20 cellular contexts compared by ENCODE assay signal in the genomic region with DNA sequence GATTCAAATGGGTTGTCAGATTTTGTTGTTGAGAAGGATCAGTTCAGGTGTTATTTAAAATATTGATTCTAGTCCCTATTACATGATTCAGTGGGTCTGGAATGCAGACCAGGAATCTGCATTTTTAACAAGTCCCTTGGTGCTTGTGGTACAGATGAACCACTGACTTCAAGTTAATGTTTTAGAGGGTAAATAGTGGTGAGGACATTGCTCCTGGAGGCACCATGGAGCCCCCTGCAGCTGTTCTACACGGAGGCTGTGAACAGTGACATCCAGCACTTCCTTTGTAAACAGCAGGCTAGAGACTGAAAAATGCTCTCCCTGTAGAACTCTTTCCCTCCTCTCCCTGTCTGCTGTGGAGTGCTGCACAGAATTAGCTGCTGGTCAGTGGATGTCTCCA. TPM values are rescaled to one million over a fixed set of nuclear protein-coding genes. Genes with fewer than 3 reads are reported as not detected.
DNase-seq lines count a peak whose midpoint lies in the region; ATAC-seq and TF ChIP-seq lines count a peak whose summit lies in the region.
"Had no signal": no experiment of that assay in that cellular context is flagged by ENCODE, and none has a peak within 500 bp of the region (broad histone marks: within the 10 kb centered on the region; RNA-seq: fewer than 3 reads in every experiment).

No MANE protein-coding gene starts in this region.

- no peak overlapping the region for H2BK120ac ChIP-seq in mesenchymal stem cell (ENCODE audit: low read depth, low read length)

- H3K36me3 ChIP-seq in HUES48 (ENCODE audit: control insufficient read depth, insufficient read depth, low read length) (no peaks in the 10 kb centered on the region), mesenchymal stem cell (ENCODE audit: control insufficient read depth in 1 of 2, insufficient read depth in 2 of 2, low read depth in 1 of 2, low read length in 2 of 2) (no peaks in the 10 kb centered on the region)
- H3K36me3 ChIP-seq: colonic mucosa, neutrophil, tibial nerve had no signal

- no peaks in the 10 kb centered on the region for H3K27me3 ChIP-seq in HUES48 (ENCODE audit: control insufficient read depth, insufficient read depth, low read length)
- H3K27me3 ChIP-seq in mesenchymal stem cell (ENCODE audit: control insufficient read depth in 1 of 2, insufficient read depth in 1 of 2, low read length in 2 of 2), result no peaks in the 10 kb centered on the region
- H3K27me3 ChIP-seq: colonic mucosa, neutrophil, SJSA1, tibial nerve had no signal

- H3K9me3 ChIP-seq in HUES48 (ENCODE audit: control insufficient read depth, insufficient read depth, low read length), result no peaks in the 10 kb centered on the region
- H3K9me3 ChIP-seq in mesenchymal stem cell (ENCODE audit: control insufficient read depth, low read length), result no peaks in the 10 kb centered on the region
- H3K9me3 ChIP-seq: colonic mucosa, neutrophil, SJSA1, tibial nerve had no signal

- no peak overlapping the region for H4K8ac ChIP-seq in mesenchymal stem cell (ENCODE audit: low read length)

- H3K4me1 ChIP-seq in HUES48 (ENCODE audit: control insufficient read depth, insufficient read depth, low read length), result peaks cover 58% of the 10 kb centered on the region
- peaks cover 11% of the 10 kb centered on the region for H3K4me1 ChIP-seq in mesenchymal stem cell (ENCODE audit: control insufficient read depth, insufficient read depth, low read depth, low read length)
- H3K4me1 ChIP-seq: colonic mucosa had no signal

- peaks cover 8% of the 10 kb centered on the region for H3K79me1 ChIP-seq in mesenchymal stem cell (replicated peaks; ENCODE audit: low read length, poor library complexity, severe bottlenecking)

- H3K4ac ChIP-seq in mesenchymal stem cell (ENCODE audit: low read depth in 1 of 2, low read length in 2 of 2), result no peak overlapping the region

- no peak overlapping the region for H4K91ac ChIP-seq in mesenchymal stem cell (ENCODE audit: low read length)

- no peak overlapping the region for H3K23ac ChIP-seq in mesenchymal stem cell (ENCODE audit: low read length in 2 of 2)

- H2AK5ac ChIP-seq in mesenchymal stem cell (ENCODE audit: low read length, severe bottlenecking), result no peak overlapping the region

- H2BK12ac ChIP-seq in mesenchymal stem cell (ENCODE audit: low read length in 2 of 2), result no peak overlapping the region

- peak; percentile 43 for DNase-seq in ACHN
- peak; percentile 37 for DNase-seq in mesenchymal stem cell
- no peak for DNase-seq in activated CD4-positive, alpha-beta T cell treated with anti-CD3 and anti-CD28 coated beads for 1 hour
- no peak for DNase-seq in SKM-1 (lab: John Stamatoyannopoulos, UW; ENCODE audit: unreplicated experiment)
- no peak for DNase-seq in NCI-H2029 (lab: John Stamatoyannopoulos, UW)
- DNase-seq: activated CD4-positive, alpha-beta T cell treated with anti-CD3 and anti-CD28 coated beads for 4 hours; activated gamma-delta T cell treated with Interleukin-2 at 50 U/mL for 16 hours; CD8-positive, alpha-beta T cell; colonic mucosa; DMS79 treated with DMSO at 0.1 percent for 48 hours; NCI-H2107; NCI-H526; right cardiac atrium; stimulated activated naive CD4-positive, alpha-beta T cell treated with Interleukin-2 at 50 U/mL for 16 hours had no signal

- no peak overlapping the region for H2BK5ac ChIP-seq in mesenchymal stem cell (ENCODE audit: low read depth, low read length, poor library complexity, severe bottlenecking)

- H2BK15ac ChIP-seq in mesenchymal stem cell (ENCODE audit: low read depth, poor library complexity, severe bottlenecking), result no peak overlapping the region

- no peak overlapping the region for H3K18ac ChIP-seq in mesenchymal stem cell (ENCODE audit: low read depth in 1 of 2, low read length in 2 of 2)

- H3K9ac ChIP-seq in HUES48 (ENCODE audit: low read depth, low read length) (no peak overlapping the region), mesenchymal stem cell (ENCODE audit: low read length) (peak overlapping the region; percentile 14)

- in situ Hi-C loops in ACHN (cut with HindIII; ENCODE audit: low pct_ligation_motif_present, low pct_unique_long_range_greater_than_20kb, low sequenced_read_pairs), result no loop called here

- H3K4me3 ChIP-seq in HUES48 (ENCODE audit: low read depth, low read length), result no peak overlapping the region
- H3K4me3 ChIP-seq in mesenchymal stem cell (ENCODE audit: insufficient read depth in 1 of 2, low read depth in 1 of 2, low read length in 2 of 2), result no peak overlapping the region
- H3K4me3 ChIP-seq: colonic mucosa, SJSA1, tibial nerve had no signal

- H3K4me2 ChIP-seq in mesenchymal stem cell (ENCODE audit: low read length, poor library complexity, severe bottlenecking), result peak overlapping the region; percentile 27

- H2AFZ ChIP-seq in mesenchymal stem cell (ENCODE audit: low read depth, low read length), result no peak overlapping the region

- H3K27ac ChIP-seq in HUES48 (ENCODE audit: low read depth, low read length) (peak overlapping the region; percentile 64), VCaP (0 out of 2 replicates have a peak overlapping the region, but pooled peaks have one; percentile 3), mesenchymal stem cell (ENCODE audit: low read length, poor library complexity, severe bottlenecking) (peak overlapping the region; percentile 73)
- H3K27ac ChIP-seq: colonic mucosa, neutrophil, SJSA1, tibial nerve had no signal

- no peak for TF ChIP-seq CTCF in VCaP (conservative IDR thresholded peaks at IDR 0.05)

- 0% methylated on average over 1 of the region's 1 CpG for WGBS in mesenchymal stem cell

- no peak for ATAC-seq in esophagus mucosa
- ATAC-seq: CD8-positive, alpha-beta T cell; right cardiac atrium had no signal

- no peak overlapping the region for H3K14ac ChIP-seq in mesenchymal stem cell (ENCODE audit: low read length in 2 of 2)

RNA-seq across cellular contexts. Expression of a gene that starts 4.8 kb away (rescaled TPM):
- polyA plus RNA-seq in mesenchymal stem cell (2013, experiment 1 of 2), result 0.41 TPM
- 0.42 TPM for polyA plus RNA-seq in mesenchymal stem cell (2013, experiment 2 of 2)
- total RNA-seq in esophagus mucosa, result 0.28 TPM

Comparison
In these comparisons a context has a peak if more than half of its experiments do, and no peak if none do; other contexts are left out.
1. DNase-seq: peak in ACHN (single experiment) and mesenchymal stem cell (single experiment); none in activated CD4-positive, alpha-beta T cell treated with anti-CD3 and anti-CD28 coated beads for 1 hour (single experiment), SKM-1 (single experiment) and NCI-H2029 (single experiment).
2. H3K27ac ChIP-seq: peak in every context shown above with its lines; median percentile 73 in mesenchymal stem cell; 64 in HUES48; 3 in VCaP.